In the genomic region with DNA sequence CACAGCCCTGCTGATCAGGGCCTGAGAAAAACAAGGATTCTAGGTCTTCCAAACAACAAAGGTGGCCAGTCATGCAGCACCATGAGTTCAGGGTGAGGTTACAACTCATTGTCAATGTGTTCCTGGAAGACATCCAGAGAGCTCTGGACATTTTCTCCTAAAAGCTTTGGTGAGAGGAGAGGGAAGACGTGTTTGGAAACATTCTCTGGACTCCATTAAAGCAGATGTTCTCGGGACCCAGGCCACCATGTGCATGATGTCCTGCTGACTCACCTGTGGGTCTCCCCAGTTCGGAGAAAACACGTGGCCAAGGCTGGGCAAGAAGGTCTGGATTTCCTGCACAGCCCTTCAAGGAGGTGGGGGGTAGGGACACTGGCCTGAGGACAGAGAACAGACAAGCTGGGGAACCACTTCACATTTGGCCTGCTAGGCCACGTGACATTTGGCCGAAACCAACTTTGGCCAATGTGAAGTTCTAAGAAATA, we compare ENCODE assay signal across 20 cellular contexts.
DNase-seq lines count a peak whose midpoint lies in the region; ATAC-seq and TF ChIP-seq lines count a peak whose summit lies in the region.
"Had no signal": no experiment of that assay in that cellular context is flagged by ENCODE, and none has a peak within 500 bp of the region (broad histone marks: within the 10 kb centered on the region; RNA-seq: fewer than 3 reads in every experiment).

No MANE protein-coding gene starts in this region.

- no peaks in the 10 kb centered on the region for H3K36me3 ChIP-seq in heart left ventricle
- H3K36me3 ChIP-seq in right atrium auricular region: no peaks in the 10 kb centered on the region
- no peaks in the 10 kb centered on the region for H3K36me3 ChIP-seq in gastroesophageal sphincter
- H3K36me3 ChIP-seq in uterus: no peaks in the 10 kb centered on the region
- H3K36me3 ChIP-seq: pancreas had no signal

- TF ChIP-seq POLR2A in heart left ventricle (IDR thresholded peaks at IDR 0.05): no peak
- TF ChIP-seq POLR2A in gastroesophageal sphincter (IDR thresholded peaks at IDR 0.05): no peak
- TF ChIP-seq POLR2A in uterus (IDR thresholded peaks at IDR 0.05): no peak

- TF ChIP-seq CTCF in heart left ventricle (IDR thresholded peaks at IDR 0.05) (no peak), right atrium auricular region (IDR thresholded peaks at IDR 0.05) (no peak), gastroesophageal sphincter (IDR thresholded peaks at IDR 0.05) (no peak), omental fat pad (IDR thresholded peaks at IDR 0.05) (no peak), uterus (IDR thresholded peaks at IDR 0.05) (no peak)

- ATAC-seq in heart left ventricle (peak; percentile 17 to 60 (median 48)), gastroesophageal sphincter (peak; percentile 80), omental fat pad (ENCODE audit: low FRiP score) (peak; percentile 41), GM21390 (IDR thresholded peaks at IDR 0.05; ENCODE audit: unreplicated experiment) (no peak)
- ATAC-seq in activated naive CD4-positive, alpha-beta T cell treated with anti-CD3 and anti-CD28 coated beads, Interleukin-2, amount 50 U/mL, for 72 hours: no peak
- ATAC-seq: GM12878, SK-N-SH treated with all-trans-retinoic acid at 6 μM for 48 hours had no signal

- DNase-seq in heart left ventricle (peak in 1 of 5 donors; percentile 55), right atrium auricular region (ENCODE audit: low spot score) (no peak), omental fat pad (ENCODE audit: low spot score) (no peak), uterus (peak; percentile 55 to 66), SKM-1 (lab: John Stamatoyannopoulos, UW; ENCODE audit: unreplicated experiment) (no peak)
- DNase-seq in activated naive CD4-positive, alpha-beta T cell treated with anti-CD3 and anti-CD28 coated beads, Interleukin-2, amount 50 U/mL, for 72 hours (ENCODE audit: low spot score in 2 of 2): no peak
- DNase-seq: activated CD4-positive, alpha-beta T cell treated with anti-CD3 and anti-CD28 coated beads for 48 hours; activated naive CD4-positive, alpha-beta T cell treated with anti-CD3 and anti-CD28 coated beads, Interleukin-2, amount 10 ng/mL, durations not matched to agents 7 days and 5 days; DMS 273 treated with DMSO at 0.1 percent for 48 hours; erythroblast; GDM1; GOT3; NCI-H1105; NCI-H524 treated with DMSO at 0.1 percent for 48 hours; pancreas had no signal

- H3K9me3 Mint-ChIP-seq in activated naive CD4-positive, alpha-beta T cell treated with anti-CD3 and anti-CD28 coated beads, Interleukin-2, amount 50 U/mL, for 72 hours: no peaks in the 10 kb centered on the region
- H3K9me3 Mint-ChIP-seq: activated naive CD4-positive, alpha-beta T cell treated with anti-CD3 and anti-CD28 coated beads, Interleukin-2, amount 10 ng/mL, durations not matched to agents 7 days and 5 days had no signal

- no peaks in the 10 kb centered on the region for H3K9me3 ChIP-seq in heart left ventricle
- no peaks in the 10 kb centered on the region for H3K9me3 ChIP-seq in right atrium auricular region
- H3K9me3 ChIP-seq in gastroesophageal sphincter: no peaks in the 10 kb centered on the region
- H3K9me3 ChIP-seq in uterus: no peaks in the 10 kb centered on the region
- H3K9me3 ChIP-seq: pancreas had no signal

- no peak overlapping the region for H3K4me3 ChIP-seq in heart left ventricle
- H3K4me3 ChIP-seq in right atrium auricular region: no peak overlapping the region
- H3K4me3 ChIP-seq in gastroesophageal sphincter: no peak overlapping the region
- no peak overlapping the region for H3K4me3 ChIP-seq in uterus
- H3K4me3 ChIP-seq: GM12878, pancreas had no signal

- peak overlapping the region in 9 of 12 donors; percentile 12 to 87 (median 31) for H3K27ac ChIP-seq in heart left ventricle
- H3K27ac ChIP-seq in right atrium auricular region: peak overlapping the region in 1 of 2 donors; percentile 16
- H3K27ac ChIP-seq in gastroesophageal sphincter: peak overlapping the region; percentile 87 to 92 (median 89)
- peak overlapping the region; percentile 61 to 85 for H3K27ac ChIP-seq in uterus
- H3K27ac ChIP-seq: HL-60, pancreas had no signal

- peaks cover 0 to 54% (median 14%) of the 10 kb centered on the region in 12 donors for H3K4me1 ChIP-seq in heart left ventricle
- H3K4me1 ChIP-seq in right atrium auricular region: peaks cover 0 to 13% of the 10 kb centered on the region in 2 donors
- peaks cover 13 to 93% (median 22%) of the 10 kb centered on the region in 3 donors for H3K4me1 ChIP-seq in gastroesophageal sphincter
- H3K4me1 ChIP-seq in uterus: peaks cover 0 to 5% of the 10 kb centered on the region in 2 donors
- H3K4me1 ChIP-seq: pancreas had no signal

- TF ChIP-seq EP300 in gastroesophageal sphincter (IDR thresholded peaks at IDR 0.05): peak; percentile 24

- H3K36me3 Mint-ChIP-seq in activated naive CD4-positive, alpha-beta T cell treated with anti-CD3 and anti-CD28 coated beads, Interleukin-2, amount 50 U/mL, for 72 hours: no peaks in the 10 kb centered on the region
- H3K36me3 Mint-ChIP-seq: activated naive CD4-positive, alpha-beta T cell treated with anti-CD3 and anti-CD28 coated beads, Interleukin-2, amount 10 ng/mL, durations not matched to agents 7 days and 5 days had no signal

- H3K27me3 ChIP-seq in heart left ventricle (no peaks in the 10 kb centered on the region), right atrium auricular region (no peaks in the 10 kb centered on the region), gastroesophageal sphincter (no peaks in the 10 kb centered on the region), uterus (no peaks in the 10 kb centered on the region)
- H3K27me3 ChIP-seq: pancreas had no signal

- 49 to 81% (median 69%) methylated on average over 6 of the region's 6 CpGs for WGBS in heart left ventricle, 4 donors
- 20 to 58% methylated on average over 1 to 6 of the region's 6 CpGs for WGBS in gastroesophageal sphincter (ENCODE audit: low coverage in 1 of 2), 2 donors

- no peak overlapping the region for H3K27ac Mint-ChIP-seq in activated naive CD4-positive, alpha-beta T cell treated with anti-CD3 and anti-CD28 coated beads, Interleukin-2, amount 50 U/mL, for 72 hours
- H3K27ac Mint-ChIP-seq: activated naive CD4-positive, alpha-beta T cell treated with anti-CD3 and anti-CD28 coated beads, Interleukin-2, amount 10 ng/mL, durations not matched to agents 7 days and 5 days had no signal

- intact Hi-C loops in heart left ventricle (cut with DNase I) (no loop called here), uterus (cut with DNase I; ENCODE audit: low total_unique reads) (no loop called here)

Comparison
In these comparisons a context has a peak if more than half of its experiments do, and no peak if none do; other contexts are left out.
1. ATAC-seq: peak in heart left ventricle (4 of 4), gastroesophageal sphincter (single experiment) and omental fat pad (single experiment); none in GM21390 (single experiment) and activated naive CD4-positive, alpha-beta T cell treated with anti-CD3 and anti-CD28 coated beads, Interleukin-2, amount 50 U/mL, for 72 hours (0 of 2).
2. DNase-seq: peak in uterus (2 of 2); none in right atrium auricular region (single experiment), omental fat pad (single experiment), activated naive CD4-positive, alpha-beta T cell treated with anti-CD3 and anti-CD28 coated beads, Interleukin-2, amount 50 U/mL, for 72 hours (0 of 2) and SKM-1 (single experiment).